In the genomic region with DNA sequence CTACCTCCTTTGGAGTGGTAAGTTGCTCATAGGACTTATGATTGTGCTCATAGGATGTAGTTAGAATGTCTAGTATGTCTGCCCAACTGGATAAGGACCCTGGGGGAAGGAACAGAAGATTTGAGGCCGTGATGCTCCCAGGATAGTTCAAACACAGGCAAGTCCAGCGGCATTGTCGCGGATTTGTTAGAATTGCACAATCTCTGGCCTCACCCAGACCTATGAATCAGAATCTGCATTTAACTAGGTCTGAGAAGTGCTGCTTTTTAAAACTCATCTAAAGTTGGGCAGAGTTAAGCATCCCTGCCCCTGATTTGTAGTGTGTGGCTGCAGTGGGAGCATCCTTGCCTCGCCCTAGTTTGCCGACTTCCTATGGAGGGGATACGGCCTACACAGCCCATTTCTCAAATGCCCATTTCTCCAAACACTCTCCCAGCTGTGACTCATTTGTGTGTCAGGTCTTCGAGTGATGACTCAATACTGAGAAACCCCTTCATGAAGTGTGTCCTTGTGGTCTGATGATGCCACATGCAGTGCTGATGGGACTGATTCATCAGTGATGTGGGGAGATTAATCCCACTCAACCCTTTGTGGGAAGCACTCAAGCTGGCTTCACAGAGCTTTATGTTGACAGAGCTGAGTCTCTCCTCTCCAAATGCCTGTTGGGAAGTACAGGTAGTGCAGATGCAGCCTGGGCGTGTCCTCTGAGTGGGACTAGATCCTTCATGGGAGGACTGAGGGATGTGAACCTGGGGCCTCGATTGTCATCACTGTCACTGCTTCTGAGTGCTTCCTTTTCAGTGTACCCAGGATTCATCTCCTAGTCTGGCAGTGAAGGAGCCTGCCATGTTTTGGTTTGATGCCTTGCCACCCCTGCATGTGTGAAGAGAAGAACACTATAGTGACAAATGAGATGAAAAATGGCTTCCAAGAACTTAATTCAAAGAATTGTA, we compare ENCODE assay signal across 9 cellular contexts. TPM values are rescaled to one million over a fixed set of nuclear protein-coding genes. Genes with fewer than 3 reads are reported as not detected.
DNase-seq lines count a peak whose midpoint lies in the region; ATAC-seq and TF ChIP-seq lines count a peak whose summit lies in the region.
"Had no signal": no experiment of that assay in that cellular context is flagged by ENCODE, and none has a peak within 500 bp of the region (broad histone marks: within the 10 kb centered on the region; RNA-seq: fewer than 3 reads in every experiment).

No MANE protein-coding gene starts in this region.

- TF ChIP-seq POLR2A in adrenal gland (IDR thresholded peaks at IDR 0.05), result no peak

- no peaks in the 10 kb centered on the region for H4K20me1 ChIP-seq in DND-41 (ENCODE audit: insufficient read depth, low read length)

- WGBS in adrenal gland, 4 donors, result 67 to 80% (median 70%) methylated on average over 10 of the region's 10 CpGs

- H3K27me3 ChIP-seq in DND-41 (ENCODE audit: insufficient read depth, low read length, poor library complexity) (no peaks in the 10 kb centered on the region), adrenal gland (no peaks in the 10 kb centered on the region)

- TF ChIP-seq CTCF in DND-41 (IDR thresholded peaks at IDR 0.05; ENCODE audit: borderline replicate concordance, extremely low read depth, low read length, poor library complexity, severe bottlenecking) (no peak), adrenal gland (IDR thresholded peaks at IDR 0.05) (no peak)

- DNase-seq in DND-41 (peak; percentile 7), NCI-H187 (lab: John Stamatoyannopoulos, UW) (peak; percentile 70 to 72), adrenal gland (peak in 4 of 7 donors; percentile 26 to 52 (median 35)), renal cortical epithelial cell (ENCODE audit: low read depth) (peak; percentile 99), NOMO-1 treated with dmso at 0.1 percent for 144 hours (lab: John Stamatoyannopoulos, UW; ENCODE audit: unreplicated experiment) (no peak), activated gamma-delta T cell (lab: John Stamatoyannopoulos, UW) (no peak)

- no peaks in the 10 kb centered on the region for H3K79me2 ChIP-seq in DND-41 (ENCODE audit: insufficient read depth, low read length)

- ATAC-seq in DND-41 (ENCODE audit: insufficient read depth, low read depth) (peak; percentile 71; the same call in 2 of the 3 replicates), GM18909 (IDR thresholded peaks at IDR 0.05; ENCODE audit: poor library complexity, unreplicated experiment) (no peak), HG02885 (IDR thresholded peaks at IDR 0.05; ENCODE audit: poor library complexity, unreplicated experiment) (no peak)

- intact Hi-C loops in adrenal gland (cut with DNase I), result no loop called here

- H3K4me2 ChIP-seq in DND-41 (ENCODE audit: insufficient read depth, low read length), result no peak overlapping the region

- H3K4me3 ChIP-seq in DND-41 (ENCODE audit: low read depth in 1 of 2, low read length in 2 of 2) (no peak overlapping the region), adrenal gland (no peak overlapping the region)

- H3K27ac ChIP-seq in DND-41 (ENCODE audit: low read length), result no peak overlapping the region
- no peak overlapping the region for H3K27ac ChIP-seq in adrenal gland

- H3K36me3 ChIP-seq in DND-41 (ENCODE audit: insufficient read depth, low read length) (no peaks in the 10 kb centered on the region), adrenal gland (replicated peaks in 1 of 2) (no peaks in the 10 kb centered on the region)

- no peaks in the 10 kb centered on the region for H3K4me1 ChIP-seq in DND-41 (ENCODE audit: insufficient read depth, low read length)
- H3K4me1 ChIP-seq in adrenal gland (replicated peaks in 1 of 2), result no peaks in the 10 kb centered on the region

- H3K9me3 ChIP-seq in DND-41 (ENCODE audit: insufficient read depth, low read length, severe bottlenecking), result no peaks in the 10 kb centered on the region
- no peaks in the 10 kb centered on the region for H3K9me3 ChIP-seq in adrenal gland (replicated peaks in 1 of 3)

- H2AFZ ChIP-seq in DND-41 (ENCODE audit: low read depth, low read length), result no peak overlapping the region

- no peak overlapping the region for H3K9ac ChIP-seq in DND-41 (ENCODE audit: low read depth, low read length)

RNA-seq across cellular contexts. Expression of a gene that starts 18.7 kb away (rescaled TPM):
- total RNA-seq in adrenal gland (not detected), renal cortical epithelial cell (not detected in 2 replicates)
- not detected for polyA plus RNA-seq in adrenal gland
- total RNA-seq: temporal lobe had no signal

Comparison
In these comparisons a context has a peak if more than half of its experiments do, and no peak if none do; other contexts are left out.
1. DNase-seq: peak in DND-41 (single experiment), NCI-H187 (2 of 2), adrenal gland (4 of 7) and renal cortical epithelial cell (single experiment); none in NOMO-1 treated with dmso at 0.1 percent for 144 hours (single experiment) and activated gamma-delta T cell (single experiment).